8 cellular contexts compared by ENCODE assay signal in the genomic region with DNA sequence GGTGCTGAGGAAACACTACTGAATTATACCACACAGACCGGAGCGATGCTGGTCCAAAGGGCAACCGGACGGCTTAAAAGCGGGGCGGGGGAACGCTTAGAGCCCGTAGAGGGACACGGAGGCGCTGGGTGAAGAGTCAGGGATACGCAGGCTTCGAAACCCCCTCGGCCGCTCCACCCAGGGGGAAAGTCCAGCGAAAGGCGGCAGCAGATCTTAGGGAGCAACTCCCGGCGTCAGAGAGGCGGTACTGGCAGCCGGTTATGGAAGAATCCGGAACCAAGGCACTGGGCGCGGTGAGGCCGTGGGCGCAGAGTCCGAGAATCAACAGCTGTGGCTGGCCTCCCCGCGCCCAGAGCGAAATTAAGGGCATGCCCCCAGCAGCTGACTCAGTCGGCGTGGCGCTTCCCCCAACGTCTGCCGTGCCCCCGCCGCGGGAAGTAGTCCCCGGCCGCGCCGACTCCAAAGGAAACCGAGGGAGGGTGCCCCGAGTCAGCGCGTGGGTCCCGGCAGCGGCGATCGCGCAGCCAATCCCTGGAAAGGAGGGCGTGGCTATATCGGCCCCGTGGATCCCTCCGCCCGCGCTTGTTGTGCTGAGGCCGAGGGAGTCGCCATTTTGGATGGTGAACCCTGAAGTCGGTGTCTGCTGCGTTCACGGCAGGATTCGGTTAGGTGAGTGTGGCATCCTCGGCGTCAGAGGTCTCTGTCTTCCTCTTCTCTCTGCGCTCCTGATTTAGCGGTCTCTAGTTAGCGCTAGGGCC. TPM values are rescaled to one million over a fixed set of nuclear protein-coding genes. Genes with fewer than 3 reads are reported as not detected.
DNase-seq lines count a peak whose midpoint lies in the region; ATAC-seq, FAIRE-seq and TF ChIP-seq lines count a peak whose summit lies in the region.

A gene (plus strand): TSS at position 611 of the 758 bp plus-strand sequence. CDS start 20,110 bp downstream, outside the sequence.

- H3K9me3 ChIP-seq in H1 (ENCODE audit: insufficient read depth in 2 of 2, low read depth in 1 of 2, low read length in 1 of 2): no peaks in the 10 kb centered on the region

- WGBS in H1 (ENCODE audit: extremely low coverage in 1 of 2, insufficient coverage in 1 of 2, insufficient read length in 1 of 2, insufficient replicate concordance in 2 of 2, low coverage in 1 of 2, low lambda C conversion rate in 2 of 2, missing lambda C conversion rate in 1 of 2), 2 experiments: 1% methylated on average over 64 of the region's 67 CpGs; no CpG with 5 or more reads in 1 of the 2 experiments
- no CpG with 5 or more reads among the region's 67 CpGs for WGBS in mesendoderm (ENCODE audit: extremely low coverage, insufficient coverage, low lambda C conversion rate)

- H3K79me2 ChIP-seq in H1 (ENCODE audit: control insufficient read depth in 1 of 2, insufficient read depth in 2 of 2, low read length in 2 of 2): peaks cover 34 to 48% of the 10 kb centered on the region in 2 experiments
- peaks cover 43% of the 10 kb centered on the region for H3K79me2 ChIP-seq in mesendoderm (ENCODE audit: control insufficient read depth, insufficient read depth, low read length)

- FAIRE-seq in H1 (lab: Jason Lieb, UNC): no peak

- peaks cover 10% of the 10 kb centered on the region; the same call in 1 of the 2 replicates for H3K23me2 ChIP-seq in H1 (ENCODE audit: low read depth, low read length)

- peak within 1 kb of the TSS; percentile 93 for H4K91ac ChIP-seq in H1 (replicated peaks; ENCODE audit: insufficient read length, low read length)

- H4K5ac ChIP-seq in H1 (ENCODE audit: insufficient read length, low read depth, low read length) (peak within 1 kb of the TSS; percentile 98), mesendoderm (ENCODE audit: low read length) (no peak within 1 kb of the TSS)

- H3K56ac ChIP-seq in H1 (replicated peaks; ENCODE audit: insufficient read length, low read depth, low read length) (peak within 1 kb of the TSS; percentile 96), mesendoderm (ENCODE audit: low read length) (peak within 1 kb of the TSS; percentile 96)

- no peaks in the 10 kb centered on the region for H3K79me1 ChIP-seq in H1 (ENCODE audit: low read depth, low read length)
- no peaks in the 10 kb centered on the region for H3K79me1 ChIP-seq in mesendoderm (ENCODE audit: low read length)

- H2BK20ac ChIP-seq in H1 (ENCODE audit: low read length): no peak within 1 kb of the TSS

- peaks cover 0 to 4% (median 0%) of the 10 kb centered on the region in 4 experiments; a peak in 2 of 7 replicates for H3K4me1 ChIP-seq in H1 (replicated peaks in 1 of 4; ENCODE audit: control insufficient read depth in 3 of 4, insufficient read depth in 4 of 4, low read length in 3 of 4)
- H3K4me1 ChIP-seq in mesendoderm (ENCODE audit: control insufficient read depth, low read depth, low read length): no peaks in the 10 kb centered on the region

- H3K27ac ChIP-seq in H1 (ENCODE audit: low read depth, low read length) (peak within 1 kb of the TSS; percentile 94), mesendoderm (ENCODE audit: low read depth, low read length) (peak within 1 kb of the TSS; percentile 98)

- DNase-seq in COLO668 (lab: John Stamatoyannopoulos, UW; ENCODE audit: unreplicated experiment) (peak; percentile 98), HS-5 (ENCODE audit: low read depth) (peak; percentile 90), NOMO-1 treated with DMSO at 0.1 percent for 48 hours (lab: John Stamatoyannopoulos, UW; ENCODE audit: unreplicated experiment) (peak; percentile 96), H1 (ENCODE audit: low read depth in 1 of 2, low spot score in 2 of 2) (peak; percentile 88 to 95), mesendoderm (peak; percentile 99)
- peak; percentile 86 to 97 (median 96) for DNase-seq in activated CD8-positive, alpha-beta memory T cell treated with anti-CD3 and anti-CD28 coated beads for 48 hours (ENCODE audit: low read depth in 2 of 3, low spot score in 2 of 3)
- DNase-seq in stimulated activated CD8-positive, alpha-beta memory T cell treated with anti-CD3 and anti-CD28 coated beads, Interleukin-15, amount 100 ng/mL, for 1 hour (ENCODE audit: low read depth): peak; percentile 95

- peak; percentile 69 for ATAC-seq in GM19468 (IDR thresholded peaks at IDR 0.05; ENCODE audit: extremely low read depth, unreplicated experiment)

- H3K4me3 ChIP-seq in H1 (ENCODE audit: extremely low read depth in 1 of 4, insufficient read depth in 2 of 4, low read depth in 3 of 4, low read length in 4 of 4) (peak within 1 kb of the TSS; percentile 90 to 95 (median 94)), mesendoderm (ENCODE audit: low read length) (peak within 1 kb of the TSS; percentile 94)

- TF ChIP-seq RAD21 in H1 (IDR thresholded peaks at IDR 0.05 in 1 of 2, conservative IDR thresholded peaks at IDR 0.05 in 1 of 2; ENCODE audit: low read depth in 2 of 2, low read length in 2 of 2): no peak

- H3K27me3 ChIP-seq in H1 (replicated peaks in 1 of 4; ENCODE audit: control insufficient read depth in 3 of 4, extremely low read depth in 1 of 4, insufficient read depth in 3 of 4, low read length in 3 of 4) (no peaks in the 10 kb centered on the region), mesendoderm (ENCODE audit: insufficient read depth, low read length, poor library complexity) (no peaks in the 10 kb centered on the region)

- peaks cover 4 to 6% of the 10 kb centered on the region in 2 experiments for H4K20me1 ChIP-seq in H1 (replicated peaks in 1 of 2; ENCODE audit: control insufficient read depth in 1 of 2, insufficient read depth in 2 of 2, low read length in 2 of 2)

- H4K8ac ChIP-seq in H1 (ENCODE audit: extremely low read depth, insufficient read depth, low read length): peak within 1 kb of the TSS; percentile 98
- H4K8ac ChIP-seq in mesendoderm (ENCODE audit: low read depth, low read length): peak within 1 kb of the TSS; percentile 90

- H2BK5ac ChIP-seq in H1 (ENCODE audit: low read depth, low read length) (peak within 1 kb of the TSS; percentile 99), mesendoderm (ENCODE audit: low read length) (peak within 1 kb of the TSS; percentile 90)

- H2BK12ac ChIP-seq in H1 (ENCODE audit: low read depth, low read length): peak within 1 kb of the TSS; percentile 75; the same call in 1 of the 2 replicates

- POLR2A ChIA-PET in H1 (lab: Charles Lee; ENCODE audit: partially characterized antibody): interaction anchor here (0.7 to 5.8 kb wide), 13 partner anchors 9 to 187 kb away, joined by 3 to 70 read pairs (median 5); a partner anchor contains a TSS

- peak within 1 kb of the TSS; percentile 72; the same call in 1 of the 2 replicates for H2BK15ac ChIP-seq in H1 (ENCODE audit: low read length)
- H2BK15ac ChIP-seq in mesendoderm (replicated peaks; ENCODE audit: low read depth): no peak within 1 kb of the TSS

- CTCF ChIA-PET in H1 (lab: Charles Lee; ENCODE audit: partially characterized antibody): interaction anchor here (4.4 kb wide), 1 partner anchor 12 kb away, joined by 25 read pairs; a partner anchor contains a TSS

- no peak for TF ChIP-seq EP300 in H1 (IDR thresholded peaks at IDR 0.05; ENCODE audit: borderline replicate concordance in 1 of 2, low read depth in 2 of 2, low read length in 2 of 2)

- peaks cover 0 to 6% (median 0%) of the 10 kb centered on the region in 4 experiments; a peak in 1 of 8 replicates for H3K36me3 ChIP-seq in H1 (ENCODE audit: control insufficient read depth in 2 of 4, insufficient read depth in 4 of 4, low read length in 3 of 4)
- H3K36me3 ChIP-seq in mesendoderm (ENCODE audit: control insufficient read depth, insufficient read depth, low read length): no peaks in the 10 kb centered on the region

- TF ChIP-seq CTCF in H1 (IDR thresholded peaks at IDR 0.05; ENCODE audit: control extremely low read depth in 1 of 3, insufficient read depth in 1 of 3, low read depth in 1 of 3, low read length in 3 of 3): no peak

- H3K4me2 ChIP-seq in H1 (ENCODE audit: insufficient read depth in 1 of 2, low read depth in 2 of 2, low read length in 2 of 2) (peak within 1 kb of the TSS; percentile 73 to 87), mesendoderm (ENCODE audit: low read length) (peak within 1 kb of the TSS; percentile 95)

- peak within 1 kb of the TSS; percentile 86 to 99 (median 90) for H3K9ac ChIP-seq in H1 (replicated peaks in 1 of 4; ENCODE audit: extremely low read depth in 1 of 4, low read depth in 3 of 4, low read length in 3 of 4)
- H3K9ac ChIP-seq in mesendoderm (ENCODE audit: low read length): peak within 1 kb of the TSS; percentile 89

- H3K14ac ChIP-seq in H1 (ENCODE audit: insufficient read length): peak within 1 kb of the TSS; percentile 52

- H3K23ac ChIP-seq in H1 (ENCODE audit: insufficient read length) (no peak within 1 kb of the TSS), mesendoderm (ENCODE audit: low read length) (peak within 1 kb of the TSS; percentile 99)

- H2AFZ ChIP-seq in H1 (ENCODE audit: low read length): no peak within 1 kb of the TSS

- H2BK120ac ChIP-seq in H1 (replicated peaks; ENCODE audit: low read depth, low read length) (peak within 1 kb of the TSS; percentile 83), mesendoderm (ENCODE audit: low read depth, low read length) (no peak within 1 kb of the TSS)

- H3K4ac ChIP-seq in H1 (replicated peaks; ENCODE audit: insufficient read length, low read depth, low read length) (peak within 1 kb of the TSS; percentile 91), mesendoderm (ENCODE audit: low read depth, low read length) (peak within 1 kb of the TSS; percentile 95)

- peak within 1 kb of the TSS; percentile 93 for H3K18ac ChIP-seq in H1 (ENCODE audit: extremely low read depth, low read length)
- H3K18ac ChIP-seq in mesendoderm (ENCODE audit: low read length): peak within 1 kb of the TSS; percentile 97

- peak; percentile 76 to 89 for TF ChIP-seq POLR2A in H1 (IDR thresholded peaks at IDR 0.05; ENCODE audit: control extremely low read depth in 1 of 2, low read depth in 2 of 2, low read length in 2 of 2)

- H2AK5ac ChIP-seq in H1 (ENCODE audit: low read depth, low read length): peak within 1 kb of the TSS; percentile 39; the same call in 1 of the 2 replicates
- no peak within 1 kb of the TSS for H2AK5ac ChIP-seq in mesendoderm (ENCODE audit: low read length)

TF ChIP-seq in H1, 55 proteins besides CTCF, POLR2A, EP300 and RAD21 (continues in another document):
- TF ChIP-seq ASH2L (IDR thresholded peaks at IDR 0.05; ENCODE audit: low read length) (peak; percentile 70), SP2 (IDR thresholded peaks at IDR 0.05; ENCODE audit: low read length) (no peak), SP1 (IDR thresholded peaks at IDR 0.05; ENCODE audit: low read depth, low read length) (peak; percentile 74), TEAD4 (IDR thresholded peaks at IDR 0.05; ENCODE audit: low read depth, low read length) (no peak)

RNA-seq across cellular contexts. Expression of the gene that starts here (rescaled TPM):
- 245 and 248 TPM in 2 replicates for total RNA-seq in H1 (2021; fragmentation: NEBNext Ultra II Directional; extraction: Animal tissue kit (Norgen Biotek cat#: 25700))
- 163 and 190 TPM in 2 replicates for polyA plus RNA-seq in H1 (2011; rRNA removed)
- 258 TPM for polyA plus RNA-seq in H1 (2011; cell fraction: cytosol; rRNA removed)
- 226 TPM for polyA plus RNA-seq in H1 (2011; cell fraction: nucleus; rRNA removed)
- 182 to 203 TPM (median 189 TPM) in 4 replicates for polyA plus RNA-seq in H1 (2012, experiment 1 of 2)
- polyA plus RNA-seq in H1 (2012, experiment 2 of 2): 79.0 TPM
- polyA plus RNA-seq in H1 (2013, experiment 1 of 2): 103 TPM
- 101 TPM for polyA plus RNA-seq in H1 (2013, experiment 2 of 2)
- 311 and 412 TPM in 2 replicates for polyA minus RNA-seq in H1 (2011; rRNA and poly(A)+ RNA removed)
- 98.5 TPM for polyA minus RNA-seq in H1 (2011; cell fraction: cytosol; rRNA and poly(A)+ RNA removed)
- polyA minus RNA-seq in H1 (2011; cell fraction: nucleus; rRNA and poly(A)+ RNA removed): 127 TPM
- 99.3 TPM for polyA plus RNA-seq in mesendoderm (2013, experiment 1 of 2)
- polyA plus RNA-seq in mesendoderm (2013, experiment 2 of 2): 99.2 TPM

Comparison
In these comparisons a context has a peak if more than half of its experiments do, and no peak if none do; other contexts are left out.
1. Peak in every context shown above with its lines: DNase-seq, ATAC-seq, H3K4me3 ChIP-seq and H3K27ac ChIP-seq.